ENCODE assay signal across 8 cellular contexts in genomic region chr4:173318648-173319211, GRCh38. TPM values are rescaled to one million over a fixed set of nuclear protein-coding genes. Genes with fewer than 3 reads are reported as not detected.
DNase-seq lines count a peak whose midpoint lies in the region; ATAC-seq and TF ChIP-seq lines count a peak whose summit lies in the region.

No MANE protein-coding gene starts in this region.

- no peak overlapping the region for H3K4me2 ChIP-seq in mesenchymal stem cell (ENCODE audit: low read length, poor library complexity, severe bottlenecking)

- ATAC-seq in GM18870 (IDR thresholded peaks at IDR 0.05; ENCODE audit: unreplicated experiment) (peak; percentile 56), GM19467 (IDR thresholded peaks at IDR 0.05; ENCODE audit: unreplicated experiment) (no peak)

- H3K9me3 ChIP-seq in BE2C (no peaks in the 10 kb centered on the region), colonic mucosa (no peaks in the 10 kb centered on the region), mesenchymal stem cell (ENCODE audit: control insufficient read depth, low read length) (no peaks in the 10 kb centered on the region)

- no peak overlapping the region for H2BK15ac ChIP-seq in mesenchymal stem cell (ENCODE audit: low read depth, poor library complexity, severe bottlenecking)

- H3K23ac ChIP-seq in mesenchymal stem cell (ENCODE audit: low read length in 2 of 2): no peak overlapping the region

- H2BK5ac ChIP-seq in mesenchymal stem cell (ENCODE audit: low read depth, low read length, poor library complexity, severe bottlenecking): no peak overlapping the region

- H3K9ac ChIP-seq in colonic mucosa (ENCODE audit: low read depth in 2 of 2, low read length in 2 of 2) (no peak overlapping the region), mesenchymal stem cell (ENCODE audit: low read length) (peak overlapping the region; percentile 55)

- H3K27me3 ChIP-seq in BE2C: no peaks in the 10 kb centered on the region
- H3K27me3 ChIP-seq in colonic mucosa: no peaks in the 10 kb centered on the region
- no peaks in the 10 kb centered on the region for H3K27me3 ChIP-seq in mesenchymal stem cell (ENCODE audit: control insufficient read depth in 1 of 2, insufficient read depth in 1 of 2, low read length in 2 of 2)

- H3K4me1 ChIP-seq in BE2C (no peaks in the 10 kb centered on the region), colonic mucosa (no peaks in the 10 kb centered on the region), mesenchymal stem cell (ENCODE audit: control insufficient read depth, insufficient read depth, low read depth, low read length) (no peaks in the 10 kb centered on the region)

- TF ChIP-seq CTCF in BE2C (IDR thresholded peaks at IDR 0.05; ENCODE audit: low read depth, low read length): 0 out of 2 replicates have a peak, but pooled peaks have one; percentile 1
- peak; percentile 21 for TF ChIP-seq CTCF in colonic mucosa (IDR thresholded peaks at IDR 0.05)
- TF ChIP-seq CTCF in GM20000 (IDR thresholded peaks at IDR 0.05; ENCODE audit: extremely low read depth, missing control alignments): no peak
- TF ChIP-seq CTCF in GM10266 (IDR thresholded peaks at IDR 0.05; ENCODE audit: control insufficient read depth, insufficient read depth, low read depth, missing control alignments): no peak

- H4K8ac ChIP-seq in mesenchymal stem cell (ENCODE audit: low read length): no peak overlapping the region

- H3K18ac ChIP-seq in mesenchymal stem cell (ENCODE audit: low read depth in 1 of 2, low read length in 2 of 2): no peak overlapping the region

- H3K14ac ChIP-seq in mesenchymal stem cell (ENCODE audit: low read length in 2 of 2): no peak overlapping the region

- intact Hi-C loops in colonic mucosa (cut with DNase I): loop anchor here (5.0 to 10.0 kb wide), 2 partner anchors 99 to 176 kb away; no protein-coding TSS in a partner anchor

- H3K4ac ChIP-seq in mesenchymal stem cell (ENCODE audit: low read depth in 1 of 2, low read length in 2 of 2): no peak overlapping the region

- H2AFZ ChIP-seq in mesenchymal stem cell (ENCODE audit: low read depth, low read length): no peak overlapping the region

- no peaks in the 10 kb centered on the region; the same call in none of the 2 replicates for H3K36me3 ChIP-seq in BE2C
- no peaks in the 10 kb centered on the region for H3K36me3 ChIP-seq in colonic mucosa
- peaks cover 14 to 34% of the 10 kb centered on the region in 2 experiments for H3K36me3 ChIP-seq in mesenchymal stem cell (ENCODE audit: control insufficient read depth in 1 of 2, insufficient read depth in 2 of 2, low read depth in 1 of 2, low read length in 2 of 2)

- no peak for DNase-seq in BE2C
- peak; percentile 80 to 88 for DNase-seq in NCI-H1930 (lab: John Stamatoyannopoulos, UW)
- DNase-seq in colonic mucosa: no peak
- DNase-seq in mesenchymal stem cell: peak; percentile 56
- no peak for DNase-seq in GM20000 (ENCODE audit: low spot score)
- no peak for DNase-seq in GM10266 (ENCODE audit: extremely low spot score)

- no peak overlapping the region for H3K27ac ChIP-seq in colonic mucosa
- H3K27ac ChIP-seq in mesenchymal stem cell (ENCODE audit: low read length, poor library complexity, severe bottlenecking): peak overlapping the region; percentile 42

- H4K91ac ChIP-seq in mesenchymal stem cell (ENCODE audit: low read length): no peak overlapping the region

- no peak overlapping the region for H2BK120ac ChIP-seq in mesenchymal stem cell (ENCODE audit: low read depth, low read length)

- H3K4me3 ChIP-seq in BE2C (ENCODE audit: low read depth, low read length) (no peak overlapping the region), colonic mucosa (no peak overlapping the region), mesenchymal stem cell (ENCODE audit: insufficient read depth in 1 of 2, low read depth in 1 of 2, low read length in 2 of 2) (no peak overlapping the region)

- no peak overlapping the region for H2AK5ac ChIP-seq in mesenchymal stem cell (ENCODE audit: low read length, severe bottlenecking)

- H2BK12ac ChIP-seq in mesenchymal stem cell (ENCODE audit: low read length in 2 of 2): no peak overlapping the region

- H3K79me1 ChIP-seq in mesenchymal stem cell (replicated peaks; ENCODE audit: low read length, poor library complexity, severe bottlenecking): peaks cover 21% of the 10 kb centered on the region

- WGBS in mesenchymal stem cell: 28% methylated on average over 2 of the region's 3 CpGs

RNA-seq across cellular contexts. Expression of gene HMGB2, which starts 15.4 kb away (rescaled TPM):
- polyA plus RNA-seq in BE2C (2012; ENCODE audit: insufficient read depth, insufficient read length, low read depth): 86.8 TPM
- 100 to 1,000 TPM in 1 of 2 donors, 10 to 100 TPM in 1; 94.3 to 246 TPM for total RNA-seq in colonic mucosa
- 27.3 TPM for polyA plus RNA-seq in mesenchymal stem cell (2013, experiment 1 of 2)
- 28.6 TPM for polyA plus RNA-seq in mesenchymal stem cell (2013, experiment 2 of 2)

RNA-seq across cellular contexts. Expression of gene SAP30, which starts 52.0 kb away (rescaled TPM):
- polyA plus RNA-seq in BE2C (2012; ENCODE audit: insufficient read depth, insufficient read length, low read depth): 15.7 TPM
- 10 to 100 TPM; 18.8 to 20.0 TPM for total RNA-seq in colonic mucosa
- 8.2 TPM for polyA plus RNA-seq in mesenchymal stem cell (2013, experiment 1 of 2)
- 9.6 TPM for polyA plus RNA-seq in mesenchymal stem cell (2013, experiment 2 of 2)

Comparison
In these comparisons a context has a peak if more than half of its experiments do, and no peak if none do; other contexts are left out.
1. DNase-seq: peak in NCI-H1930 (2 of 2) and mesenchymal stem cell (single experiment); none in BE2C (single experiment), colonic mucosa (single experiment), GM20000 (single experiment) and GM10266 (single experiment).
2. CTCF ChIP-seq: peak in BE2C (single experiment) and colonic mucosa (single experiment); none in GM20000 (single experiment) and GM10266 (single experiment).